In the genomic region with DNA sequence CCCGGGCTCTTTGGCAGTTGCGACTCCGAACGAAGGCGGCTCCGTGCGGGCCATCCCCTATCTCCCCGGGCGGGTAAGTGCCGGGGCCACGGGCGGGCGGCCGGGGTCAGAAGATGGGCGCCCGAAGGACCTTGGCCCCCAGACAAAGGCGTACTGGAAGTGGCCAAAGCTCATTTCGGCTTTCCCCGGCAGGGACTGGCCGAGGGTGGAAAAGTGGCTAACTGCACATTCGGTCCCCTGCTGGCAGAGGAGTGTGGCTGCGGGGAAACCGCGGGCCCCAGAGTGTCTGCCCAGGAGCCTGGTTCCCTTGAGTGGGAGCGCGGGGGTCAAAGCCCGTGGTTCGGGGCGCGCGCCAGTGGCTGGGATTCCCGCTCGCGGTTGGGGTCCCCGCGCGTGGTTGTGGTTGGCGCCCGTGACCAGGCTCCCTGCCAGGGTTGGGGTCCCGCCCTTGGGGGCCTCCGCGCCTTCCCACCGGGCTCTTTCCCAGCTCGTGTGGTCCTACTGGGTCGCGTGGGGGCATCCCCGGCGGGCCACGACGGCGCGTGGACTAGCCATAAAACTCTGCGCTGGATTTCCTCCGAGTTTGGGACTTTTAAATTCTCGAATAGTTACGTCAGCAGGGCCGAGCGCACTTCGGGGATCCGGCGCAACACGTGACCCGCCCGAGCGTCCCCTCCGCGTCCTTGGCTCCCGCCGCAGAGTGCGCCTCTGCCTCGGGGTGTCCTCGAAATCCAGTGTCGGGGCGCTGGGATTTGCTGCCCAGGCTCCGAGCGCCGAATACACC, we compare ENCODE assay signal across 9 cellular contexts.
DNase-seq lines count a peak whose midpoint lies in the region; ATAC-seq and TF ChIP-seq lines count a peak whose summit lies in the region.
"Had no signal": no experiment of that assay in that cellular context is flagged by ENCODE, and none has a peak within 500 bp of the region (broad histone marks: within the 10 kb centered on the region; RNA-seq: fewer than 3 reads in every experiment).

No MANE protein-coding gene starts in this region.

- no peak overlapping the region for H3K4me2 ChIP-seq in OCI-LY7 (ENCODE audit: low read length)

- no peaks in the 10 kb centered on the region for H3K36me3 ChIP-seq in CD4-positive, alpha-beta memory T cell (ENCODE audit: insufficient read depth, low read length)
- H3K36me3 ChIP-seq in OCI-LY7 (ENCODE audit: insufficient read depth, low read length), result no peaks in the 10 kb centered on the region

- H3K27ac ChIP-seq in CD4-positive, alpha-beta memory T cell (ENCODE audit: low read depth, low read length), result no peak overlapping the region
- H3K27ac ChIP-seq in OCI-LY7 (ENCODE audit: low read depth, low read length, poor library complexity, severe bottlenecking), result no peak overlapping the region

- H4K20me1 ChIP-seq in OCI-LY7 (ENCODE audit: insufficient read depth, low read length), result no peaks in the 10 kb centered on the region

- H3K4me3 ChIP-seq in fibroblast of pulmonary artery (replicated peaks; ENCODE audit: low read depth, low read length) (peak overlapping the region; percentile 76), OCI-LY7 (ENCODE audit: low read depth, low read length, poor library complexity, severe bottlenecking) (no peak overlapping the region)
- H3K4me3 ChIP-seq in CD4-positive, alpha-beta memory T cell (ENCODE audit: low read length in 2 of 2), result no peak overlapping the region

- H3K27ac Mint-ChIP-seq in T-helper 17 cell, result no peak overlapping the region
- peak overlapping the region; percentile 65 for H3K27ac Mint-ChIP-seq in neural crest cell (ENCODE audit: unreplicated experiment)
- H3K27ac Mint-ChIP-seq in CD4-positive, alpha-beta memory T cell, result no peak overlapping the region
- H3K27ac Mint-ChIP-seq: activated B cell treated with CpG ODN at 0.5 μM for 24 hours had no signal

- H3K36me3 Mint-ChIP-seq in T-helper 17 cell (ENCODE audit: low read depth), result peaks cover 3% of the 10 kb centered on the region
- H3K36me3 Mint-ChIP-seq in neural crest cell (ENCODE audit: low read depth), result no peaks in the 10 kb centered on the region
- H3K36me3 Mint-ChIP-seq in CD4-positive, alpha-beta memory T cell, result no peaks in the 10 kb centered on the region

- no peaks in the 10 kb centered on the region for H3K79me2 ChIP-seq in OCI-LY7 (ENCODE audit: insufficient read depth, low read depth, low read length)

- intact Hi-C loops in CD4-positive, alpha-beta memory T cell (cut with micrococcal nuclease), result no loop called here
- intact Hi-C loops in OCI-LY7 (cut with micrococcal nuclease; ENCODE audit: unreplicated experiment), result no loop called here

- BruUV-seq in OCI-LY7 (replicated peaks; lab: Mats Ljungman, UMichigan), result no TSS peak

- no peak overlapping the region for H2AFZ ChIP-seq in OCI-LY7 (ENCODE audit: low read length)

- H3K27me3 Mint-ChIP-seq in T-helper 17 cell (peaks cover 59% of the 10 kb centered on the region), neural crest cell (ENCODE audit: low read depth) (no peaks in the 10 kb centered on the region)
- H3K27me3 Mint-ChIP-seq in CD4-positive, alpha-beta memory T cell, result peaks cover 38 to 44% of the 10 kb centered on the region in 2 donors

- H3K4me3 Mint-ChIP-seq in T-helper 17 cell (peak overlapping the region; percentile 65), neural crest cell (peak overlapping the region; percentile 86)
- H3K4me3 Mint-ChIP-seq in CD4-positive, alpha-beta memory T cell, result peak overlapping the region in 2 of 8 donors; percentile 64 to 77
- H3K4me3 Mint-ChIP-seq: activated B cell treated with CpG ODN at 0.5 μM for 24 hours had no signal

- peak; percentile 34 for ATAC-seq in HG02678 (IDR thresholded peaks at IDR 0.05; ENCODE audit: unreplicated experiment)
- ATAC-seq in T-helper 17 cell, result no peak

- H3K4me1 Mint-ChIP-seq in T-helper 17 cell (no peaks in the 10 kb centered on the region), neural crest cell (peaks cover 50% of the 10 kb centered on the region)
- peaks cover 0 to 11% (median under 1%) of the 10 kb centered on the region in 4 donors for H3K4me1 Mint-ChIP-seq in CD4-positive, alpha-beta memory T cell

- H3K9me2 ChIP-seq in OCI-LY7 (ENCODE audit: insufficient read depth, low read length), result no peaks in the 10 kb centered on the region

- peak; percentile 80 for DNase-seq in EL
- DNase-seq in T-helper 17 cell, result no peak
- peak; percentile 77 for DNase-seq in fibroblast of pulmonary artery (ENCODE audit: low read depth)
- peak; percentile 68 for DNase-seq in neural crest cell (ENCODE audit: low read depth, low spot score)
- DNase-seq in NCI-H1930 (lab: John Stamatoyannopoulos, UW), result no peak
- DNase-seq in CD4-positive, alpha-beta memory T cell, result no peak
- DNase-seq in OCI-LY7 (ENCODE audit: low spot score), result no peak
- DNase-seq: activated B cell treated with CpG ODN at 0.5 μM for 24 hours had no signal

- POLR2A ChIA-PET in CD4-positive, alpha-beta memory T cell (lab: Charles Lee; ENCODE audit: partially characterized antibody), result no interaction called here
- POLR2A ChIA-PET in OCI-LY7 (lab: Charles Lee), result no interaction called here

- peaks cover 12% of the 10 kb centered on the region for H3K27me3 ChIP-seq in CD4-positive, alpha-beta memory T cell (ENCODE audit: insufficient read depth, low read length)

- H3K9me3 ChIP-seq in T-helper 17 cell (ENCODE audit: control insufficient read depth, low read length, poor library complexity, severe bottlenecking) (no peaks in the 10 kb centered on the region), OCI-LY7 (ENCODE audit: low read length) (no peaks in the 10 kb centered on the region)
- no peaks in the 10 kb centered on the region for H3K9me3 ChIP-seq in CD4-positive, alpha-beta memory T cell (ENCODE audit: control insufficient read depth in 1 of 2, low read length in 2 of 2)

- H3K4me1 ChIP-seq in CD4-positive, alpha-beta memory T cell (ENCODE audit: insufficient read depth, low read length), result no peaks in the 10 kb centered on the region
- no peaks in the 10 kb centered on the region for H3K4me1 ChIP-seq in OCI-LY7 (ENCODE audit: insufficient read depth, low read length, poor library complexity, severe bottlenecking)

- no peaks in the 10 kb centered on the region for H3K9me3 Mint-ChIP-seq in neural crest cell
- peaks cover 0 to 2% (median 0%) of the 10 kb centered on the region in 8 donors for H3K9me3 Mint-ChIP-seq in CD4-positive, alpha-beta memory T cell
- H3K9me3 Mint-ChIP-seq: activated B cell treated with CpG ODN at 0.5 μM for 24 hours had no signal

- TF ChIP-seq CTCF in fibroblast of pulmonary artery (IDR thresholded peaks at IDR 0.05; ENCODE audit: low read length, missing control alignments) (peak; percentile 54), neural crest cell (conservative IDR thresholded peaks at IDR 0.05) (peak; percentile 72), OCI-LY7 (conservative IDR thresholded peaks at IDR 0.05; ENCODE audit: low read length) (no peak)

- CTCF ChIA-PET in CD4-positive, alpha-beta memory T cell (lab: Charles Lee; ENCODE audit: partially characterized antibody), result no interaction called here
- CTCF ChIA-PET in OCI-LY7 (lab: Charles Lee; ENCODE audit: unreplicated experiment), result no interaction called here

Comparison
In these comparisons a context has a peak if more than half of its experiments do, and no peak if none do; other contexts are left out.
1. DNase-seq: peak in EL (single experiment), fibroblast of pulmonary artery (single experiment) and neural crest cell (single experiment); none in T-helper 17 cell (0 of 3), NCI-H1930 (0 of 2), CD4-positive, alpha-beta memory T cell (0 of 5) and OCI-LY7 (single experiment).